In the genomic region with DNA sequence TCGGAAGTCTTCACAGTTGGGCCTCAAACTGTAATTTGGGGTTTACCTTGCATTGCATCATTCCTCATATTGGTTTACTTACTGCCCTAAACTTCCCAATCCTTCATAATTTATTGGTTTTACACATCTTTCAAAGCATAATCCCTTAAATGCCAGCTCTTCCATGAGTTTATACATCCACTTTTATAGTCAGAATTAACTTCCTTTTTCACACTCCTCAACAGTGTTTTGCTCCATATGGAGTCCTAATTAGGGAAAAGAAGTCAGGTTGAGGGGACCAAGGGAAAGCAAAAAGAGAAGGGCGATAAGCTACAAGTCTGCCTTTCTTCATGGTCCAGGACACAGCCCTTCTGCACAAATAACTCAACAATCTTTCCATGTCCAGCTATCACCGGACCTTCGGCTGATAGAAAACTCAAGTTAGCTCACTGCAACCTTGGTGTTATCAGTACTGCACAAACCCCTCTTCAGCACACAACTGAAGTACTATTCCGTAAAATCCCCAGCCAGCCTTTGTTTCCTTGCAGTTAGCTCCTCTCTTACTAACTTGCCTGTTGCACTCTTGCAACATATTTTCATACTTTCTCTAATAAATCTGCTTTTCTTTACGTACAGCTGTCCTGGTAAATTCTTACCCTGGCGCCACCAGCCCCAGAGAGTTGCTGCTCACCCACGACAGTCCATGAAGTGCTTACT, we compare ENCODE assay signal across 1 cellular context.
TF ChIP-seq lines count a peak whose summit lies in the region.

No MANE protein-coding gene starts in this region.

TF ChIP-seq in K562, 482 proteins besides CTCF, POLR2A, EP300 and RAD21 (continued from another document and continues in another):
- TF ChIP-seq RFX5 (IDR thresholded peaks at IDR 0.05; ENCODE audit: low read depth, low read length) (no peak), CHD2 (IDR thresholded peaks at IDR 0.05; ENCODE audit: low read depth, low read length) (no peak; the same call in 1 of the 2 replicates), NR2C2 (CRISPR knock-in tag; IDR thresholded peaks at IDR 0.05) (no peak; the same call in 1 of the 2 replicates), NR2C2 (tag; IDR thresholded peaks at IDR 0.05) (peak; percentile 76; the same call in 1 of the 2 replicates), LEF1 (IDR thresholded peaks at IDR 0.05) (no peak), GTF2A2 (tag; IDR thresholded peaks at IDR 0.05) (no peak; the same call in 1 of the 2 replicates), PTTG1 (tag; IDR thresholded peaks at IDR 0.05; ENCODE audit: low read depth) (no peak), ZNF224 (CRISPR knock-in tag; IDR thresholded peaks at IDR 0.05) (no peak), SREBF1 (IDR thresholded peaks at IDR 0.05; ENCODE audit: borderline replicate concordance, low read depth, low read length) (no peak), CREM (IDR thresholded peaks at IDR 0.05; ENCODE audit: low read depth) (0 out of 2 replicates have a peak, but pooled peaks have one; percentile 37), NFIC (IDR thresholded peaks at IDR 0.05) (peak; percentile 33; the same call in 1 of the 2 replicates), ZNF282 (CRISPR knock-in tag; IDR thresholded peaks at IDR 0.05) (no peak), TAF15 (IDR thresholded peaks at IDR 0.05; ENCODE audit: low read depth, low read length) (no peak), PHF20 (IDR thresholded peaks at IDR 0.05; ENCODE audit: partially characterized antibody) (no peak), TBP (optimal IDR thresholded peaks at IDR 0.05; ENCODE audit: low read depth, low read length) (peak; percentile 27), ZNF134 (CRISPR knock-in tag; conservative IDR thresholded peaks at IDR 0.05) (no peak), MYNN (IDR thresholded peaks at IDR 0.05) (no peak), MYNN (CRISPR knock-in tag; IDR thresholded peaks at IDR 0.05) (no peak), BDP1 (IDR thresholded peaks at IDR 0.05; ENCODE audit: insufficient read depth, insufficient read length) (no peak), ZFP36 (IDR thresholded peaks at IDR 0.05; ENCODE audit: low read depth, low read length, partially characterized antibody) (no peak), ZNF217 (CRISPR knock-in tag; IDR thresholded peaks at IDR 0.05) (no peak), ZNF75A (CRISPR knock-in tag; IDR thresholded peaks at IDR 0.05) (no peak), LCOR (CRISPR knock-in tag; IDR thresholded peaks at IDR 0.05) (no peak), ARID1B (IDR thresholded peaks at IDR 0.05) (peak; percentile 88), TRIM24 (IDR thresholded peaks at IDR 0.05) (peak; percentile 14 to 44; a peak in 3 of 4 replicates), MECOM (CRISPR knock-in tag; IDR thresholded peaks at IDR 0.05) (no peak), YY1 (IDR thresholded peaks at IDR 0.05; ENCODE audit: borderline replicate concordance in 1 of 3, control insufficient read depth in 1 of 3, extremely low read depth in 1 of 3, insufficient read depth in 3 of 3, insufficient read length in 1 of 3, insufficient replicate concordance in 2 of 3, low read depth in 1 of 3, low read length in 2 of 3) (no peak), MCM3 (IDR thresholded peaks at IDR 0.05) (no peak), TAF1 (IDR thresholded peaks at IDR 0.05; ENCODE audit: control insufficient read depth, extremely low read depth, insufficient read depth, low read length, severe bottlenecking) (peak; percentile 28), GABPA (tag; conservative IDR thresholded peaks at IDR 0.05; ENCODE audit: low read depth) (0 out of 2 replicates have a peak, but pooled peaks have one; percentile 36), ATF1 (CRISPR knock-in tag; IDR thresholded peaks at IDR 0.05) (no peak), ATF1 (tag; IDR thresholded peaks at IDR 0.05) (peak; percentile 37), RBM14 (IDR thresholded peaks at IDR 0.05; ENCODE audit: borderline replicate concordance, insufficient read depth, low read depth, low read length) (no peak), ELF1 (tag; IDR thresholded peaks at IDR 0.05) (no peak), TCFL5 (CRISPR knock-in tag; conservative IDR thresholded peaks at IDR 0.05) (no peak), RBM25 (IDR thresholded peaks at IDR 0.05; ENCODE audit: low read depth, low read length, severe bottlenecking) (no peak), TSHZ1 (CRISPR knock-in tag; IDR thresholded peaks at IDR 0.05) (no peak), E2F3 (CRISPR knock-in tag; IDR thresholded peaks at IDR 0.05) (no peak), ZNF766 (CRISPR knock-in tag; conservative IDR thresholded peaks at IDR 0.05) (peak; percentile 14; the same call in 1 of the 2 replicates), ZFX (CRISPR knock-in tag; IDR thresholded peaks at IDR 0.05) (peak; percentile 34; the same call in 1 of the 2 replicates), CREB5 (CRISPR knock-in tag; IDR thresholded peaks at IDR 0.05) (no peak), POLR2H (tag; IDR thresholded peaks at IDR 0.05; ENCODE audit: low read depth) (peak; percentile 83), ZNF445 (CRISPR knock-in tag; IDR thresholded peaks at IDR 0.05; ENCODE audit: low read depth) (no peak), E2F8 (IDR thresholded peaks at IDR 0.05; ENCODE audit: low read depth, partially characterized antibody) (no peak), CEBPB (tag; IDR thresholded peaks at IDR 0.05) (peak; percentile 81), KAT7 (CRISPR knock-in tag; IDR thresholded peaks at IDR 0.05; ENCODE audit: borderline replicate concordance) (no peak)
- TF ChIP-seq, protein P1, sequence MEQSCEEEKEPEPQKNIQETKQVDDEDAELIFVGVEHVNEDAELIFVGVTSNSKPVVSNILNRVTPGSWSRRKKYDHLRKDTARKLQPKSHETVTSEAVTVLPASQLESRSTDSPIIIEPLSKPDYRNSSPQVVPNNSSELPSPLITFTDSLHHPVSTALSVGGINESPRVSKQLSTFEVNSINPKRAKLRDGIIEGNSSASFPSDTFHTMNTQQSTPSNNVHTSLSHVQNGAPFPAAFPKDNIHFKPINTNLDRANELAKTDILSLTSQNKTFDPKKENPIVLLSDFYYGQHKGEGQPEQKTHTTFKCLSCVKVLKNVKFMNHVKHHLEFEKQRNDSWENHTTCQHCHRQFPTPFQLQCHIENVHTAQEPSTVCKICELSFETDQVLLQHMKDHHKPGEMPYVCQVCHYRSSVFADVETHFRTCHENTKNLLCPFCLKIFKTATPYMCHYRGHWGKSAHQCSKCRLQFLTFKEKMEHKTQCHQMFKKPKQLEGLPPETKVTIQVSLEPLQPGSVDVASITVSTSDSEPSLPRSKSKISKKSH (CRISPR knock-in tag; IDR thresholded peaks at IDR 0.05) = no peak
- TF ChIP-seq, protein P2, sequence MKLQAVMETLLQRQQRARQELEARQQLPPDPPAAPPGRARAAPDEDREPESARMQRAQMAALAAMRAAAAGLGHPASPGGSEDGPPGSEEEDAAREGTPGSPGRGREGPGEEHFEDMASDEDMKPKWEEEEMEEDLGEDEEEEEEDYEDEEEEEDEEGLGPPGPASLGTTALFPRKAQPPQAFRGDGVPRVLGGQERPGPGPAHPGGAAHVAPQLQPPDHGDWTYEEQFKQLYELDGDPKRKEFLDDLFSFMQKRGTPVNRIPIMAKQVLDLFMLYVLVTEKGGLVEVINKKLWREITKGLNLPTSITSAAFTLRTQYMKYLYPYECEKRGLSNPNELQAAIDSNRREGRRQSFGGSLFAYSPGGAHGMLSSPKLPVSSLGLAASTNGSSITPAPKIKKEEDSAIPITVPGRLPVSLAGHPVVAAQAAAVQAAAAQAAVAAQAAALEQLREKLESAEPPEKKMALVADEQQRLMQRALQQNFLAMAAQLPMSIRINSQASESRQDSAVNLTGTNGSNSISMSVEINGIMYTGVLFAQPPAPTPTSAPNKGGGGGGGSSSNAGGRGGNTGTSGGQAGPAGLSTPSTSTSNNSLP (IDR thresholded peaks at IDR 0.05; ENCODE audit: borderline replicate concordance, low read depth, low read length) = no peak
- TF ChIP-seq, protein P3, sequence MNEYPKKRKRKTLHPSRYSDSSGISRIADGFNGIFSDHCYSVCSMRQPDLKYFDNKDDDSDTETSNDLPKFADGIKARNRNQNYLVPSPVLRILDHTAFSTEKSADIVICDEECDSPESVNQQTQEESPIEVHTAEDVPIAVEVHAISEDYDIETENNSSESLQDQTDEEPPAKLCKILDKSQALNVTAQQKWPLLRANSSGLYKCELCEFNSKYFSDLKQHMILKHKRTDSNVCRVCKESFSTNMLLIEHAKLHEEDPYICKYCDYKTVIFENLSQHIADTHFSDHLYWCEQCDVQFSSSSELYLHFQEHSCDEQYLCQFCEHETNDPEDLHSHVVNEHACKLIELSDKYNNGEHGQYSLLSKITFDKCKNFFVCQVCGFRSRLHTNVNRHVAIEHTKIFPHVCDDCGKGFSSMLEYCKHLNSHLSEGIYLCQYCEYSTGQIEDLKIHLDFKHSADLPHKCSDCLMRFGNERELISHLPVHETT (CRISPR knock-in tag; conservative IDR thresholded peaks at IDR 0.05 in 1 of 2, IDR thresholded peaks at IDR 0.05 in 1 of 2) = no peak
- TF ChIP-seq, protein P4, sequence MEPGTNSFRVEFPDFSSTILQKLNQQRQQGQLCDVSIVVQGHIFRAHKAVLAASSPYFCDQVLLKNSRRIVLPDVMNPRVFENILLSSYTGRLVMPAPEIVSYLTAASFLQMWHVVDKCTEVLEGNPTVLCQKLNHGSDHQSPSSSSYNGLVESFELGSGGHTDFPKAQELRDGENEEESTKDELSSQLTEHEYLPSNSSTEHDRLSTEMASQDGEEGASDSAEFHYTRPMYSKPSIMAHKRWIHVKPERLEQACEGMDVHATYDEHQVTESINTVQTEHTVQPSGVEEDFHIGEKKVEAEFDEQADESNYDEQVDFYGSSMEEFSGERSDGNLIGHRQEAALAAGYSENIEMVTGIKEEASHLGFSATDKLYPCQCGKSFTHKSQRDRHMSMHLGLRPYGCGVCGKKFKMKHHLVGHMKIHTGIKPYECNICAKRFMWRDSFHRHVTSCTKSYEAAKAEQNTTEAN (CRISPR knock-in tag; IDR thresholded peaks at IDR 0.05) = no peak
